ENCODE assay signal across 1 cellular context in the genomic region with DNA sequence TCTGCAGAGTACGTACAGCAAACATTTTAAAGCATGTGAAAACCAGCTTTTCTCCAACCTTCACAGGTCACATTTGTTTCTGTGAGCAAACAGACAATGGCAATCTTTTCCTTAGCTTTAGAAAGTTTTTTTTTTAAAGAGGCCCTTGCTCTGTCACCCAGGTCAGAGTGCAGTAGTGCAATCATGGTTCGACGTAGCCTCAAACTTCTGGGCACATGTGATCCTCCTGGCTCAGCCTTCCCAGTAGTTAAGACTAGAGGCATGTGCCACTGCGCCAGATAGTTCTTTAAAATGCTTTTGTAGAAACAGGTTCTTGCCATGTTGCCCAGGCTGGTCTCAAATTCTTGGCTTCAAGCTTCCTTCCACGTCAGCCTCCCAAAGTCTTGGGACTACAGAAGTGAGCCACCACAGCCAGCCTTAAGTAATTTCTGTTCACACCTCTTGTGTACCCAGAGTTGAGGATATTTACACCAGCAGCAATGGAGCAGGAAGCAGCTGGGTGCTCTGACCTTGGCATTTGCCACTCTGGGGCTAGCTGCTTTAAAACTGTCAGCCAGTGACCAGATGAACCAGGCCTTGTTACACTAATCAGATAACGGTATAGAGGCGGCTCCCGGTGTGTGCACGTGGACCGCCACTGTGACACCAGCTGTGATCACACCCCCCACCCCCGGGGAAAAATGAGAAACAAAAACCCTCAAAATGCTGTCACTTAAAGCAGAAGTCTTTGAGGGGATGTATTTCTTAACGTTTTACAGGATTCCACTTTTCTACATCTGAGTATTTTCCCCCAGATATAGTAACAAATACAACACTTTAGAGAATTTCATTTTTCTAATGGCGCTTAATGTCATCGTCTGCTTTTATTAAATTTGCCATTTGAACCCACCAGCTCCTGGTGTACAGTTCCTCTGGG.
A peak's percentile ranks its signal among the peaks of the same experiment; 100 is the strongest.
TF ChIP-seq lines count a peak whose summit lies in the region.

No MANE protein-coding gene starts in this region.

TF ChIP-seq in HepG2, 621 proteins besides CTCF, POLR2A, EP300 and RAD21 (continued from another document and continues in another):
- TF ChIP-seq, protein P1, sequence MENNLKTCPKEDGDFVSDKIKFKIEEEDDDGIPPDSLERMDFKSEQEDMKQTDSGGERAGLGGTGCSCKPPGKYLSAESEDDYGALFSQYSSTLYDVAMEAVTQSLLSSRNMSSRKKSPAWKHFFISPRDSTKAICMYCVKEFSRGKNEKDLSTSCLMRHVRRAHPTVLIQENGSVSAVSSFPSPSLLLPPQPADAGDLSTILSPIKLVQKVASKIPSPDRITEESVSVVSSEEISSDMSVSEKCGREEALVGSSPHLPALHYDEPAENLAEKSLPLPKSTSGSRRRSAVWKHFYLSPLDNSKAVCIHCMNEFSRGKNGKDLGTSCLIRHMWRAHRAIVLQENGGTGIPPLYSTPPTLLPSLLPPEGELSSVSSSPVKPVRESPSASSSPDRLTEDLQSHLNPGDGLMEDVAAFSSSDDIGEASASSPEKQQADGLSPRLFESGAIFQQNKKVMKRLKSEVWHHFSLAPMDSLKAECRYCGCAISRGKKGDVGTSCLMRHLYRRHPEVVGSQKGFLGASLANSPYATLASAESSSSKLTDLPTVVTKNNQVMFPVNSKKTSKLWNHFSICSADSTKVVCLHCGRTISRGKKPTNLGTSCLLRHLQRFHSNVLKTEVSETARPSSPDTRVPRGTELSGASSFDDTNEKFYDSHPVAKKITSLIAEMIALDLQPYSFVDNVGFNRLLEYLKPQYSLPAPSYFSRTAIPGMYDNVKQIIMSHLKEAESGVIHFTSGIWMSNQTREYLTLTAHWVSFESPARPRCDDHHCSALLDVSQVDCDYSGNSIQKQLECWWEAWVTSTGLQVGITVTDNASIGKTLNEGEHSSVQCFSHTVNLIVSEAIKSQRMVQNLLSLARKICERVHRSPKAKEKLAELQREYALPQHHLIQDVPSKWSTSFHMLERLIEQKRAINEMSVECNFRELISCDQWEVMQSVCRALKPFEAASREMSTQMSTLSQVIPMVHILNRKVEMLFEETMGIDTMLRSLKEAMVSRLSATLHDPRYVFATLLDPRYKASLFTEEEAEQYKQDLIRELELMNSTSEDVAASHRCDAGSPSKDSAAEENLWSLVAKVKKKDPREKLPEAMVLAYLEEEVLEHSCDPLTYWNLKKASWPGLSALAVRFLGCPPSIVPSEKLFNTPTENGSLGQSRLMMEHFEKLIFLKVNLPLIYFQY (CRISPR knock-in tag; IDR thresholded peaks at IDR 0.05; ENCODE audit: borderline replicate concordance): peak; percentile 39; the same call in 1 of the 2 replicates
- TF ChIP-seq PRMT3 (CRISPR knock-in tag; IDR thresholded peaks at IDR 0.05; ENCODE audit: borderline replicate concordance, low read depth): no peak
- 0 out of 2 replicates have a peak, but pooled peaks have one; percentile 33 for TF ChIP-seq ZFP90 (CRISPR knock-in tag; IDR thresholded peaks at IDR 0.05; ENCODE audit: borderline replicate concordance)
- TF ChIP-seq MATR3 (CRISPR knock-in tag; IDR thresholded peaks at IDR 0.05): no peak
- no peak for TF ChIP-seq MAZ (IDR thresholded peaks at IDR 0.05; ENCODE audit: borderline replicate concordance, low read depth, low read length)
- no peak for TF ChIP-seq MAZ (CRISPR knock-in tag; IDR thresholded peaks at IDR 0.05; ENCODE audit: low read depth)
- no peak for TF ChIP-seq SIN3B (IDR thresholded peaks at IDR 0.05; ENCODE audit: low read length)
- TF ChIP-seq KLF11 (CRISPR knock-in tag; IDR thresholded peaks at IDR 0.05): no peak
- TF ChIP-seq ZNF234 (CRISPR knock-in tag; conservative IDR thresholded peaks at IDR 0.05): no peak
- no peak for TF ChIP-seq MED13 (CRISPR knock-in tag; IDR thresholded peaks at IDR 0.05)
- no peak for TF ChIP-seq ZNF121 (CRISPR knock-in tag; IDR thresholded peaks at IDR 0.05)
- no peak for TF ChIP-seq TFE3 (CRISPR knock-in tag; IDR thresholded peaks at IDR 0.05)
- TF ChIP-seq ZNF138 (CRISPR knock-in tag; IDR thresholded peaks at IDR 0.05; ENCODE audit: low read depth): no peak
- no peak for TF ChIP-seq ATF1 (CRISPR knock-in tag; IDR thresholded peaks at IDR 0.05)
- TF ChIP-seq HMG20B (CRISPR knock-in tag; conservative IDR thresholded peaks at IDR 0.05): 0 out of 2 replicates have a peak, but pooled peaks have one; percentile 63
- TF ChIP-seq, protein P2, sequence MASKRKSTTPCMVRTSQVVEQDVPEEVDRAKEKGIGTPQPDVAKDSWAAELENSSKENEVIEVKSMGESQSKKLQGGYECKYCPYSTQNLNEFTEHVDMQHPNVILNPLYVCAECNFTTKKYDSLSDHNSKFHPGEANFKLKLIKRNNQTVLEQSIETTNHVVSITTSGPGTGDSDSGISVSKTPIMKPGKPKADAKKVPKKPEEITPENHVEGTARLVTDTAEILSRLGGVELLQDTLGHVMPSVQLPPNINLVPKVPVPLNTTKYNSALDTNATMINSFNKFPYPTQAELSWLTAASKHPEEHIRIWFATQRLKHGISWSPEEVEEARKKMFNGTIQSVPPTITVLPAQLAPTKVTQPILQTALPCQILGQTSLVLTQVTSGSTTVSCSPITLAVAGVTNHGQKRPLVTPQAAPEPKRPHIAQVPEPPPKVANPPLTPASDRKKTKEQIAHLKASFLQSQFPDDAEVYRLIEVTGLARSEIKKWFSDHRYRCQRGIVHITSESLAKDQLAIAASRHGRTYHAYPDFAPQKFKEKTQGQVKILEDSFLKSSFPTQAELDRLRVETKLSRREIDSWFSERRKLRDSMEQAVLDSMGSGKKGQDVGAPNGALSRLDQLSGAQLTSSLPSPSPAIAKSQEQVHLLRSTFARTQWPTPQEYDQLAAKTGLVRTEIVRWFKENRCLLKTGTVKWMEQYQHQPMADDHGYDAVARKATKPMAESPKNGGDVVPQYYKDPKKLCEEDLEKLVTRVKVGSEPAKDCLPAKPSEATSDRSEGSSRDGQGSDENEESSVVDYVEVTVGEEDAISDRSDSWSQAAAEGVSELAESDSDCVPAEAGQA (IDR thresholded peaks at IDR 0.05; ENCODE audit: low read depth): no peak
- TF ChIP-seq, protein P2 (CRISPR knock-in tag; IDR thresholded peaks at IDR 0.05; ENCODE audit: borderline replicate concordance): no peak
- TF ChIP-seq ZKSCAN5 (CRISPR knock-in tag; IDR thresholded peaks at IDR 0.05): no peak
- TF ChIP-seq PITX1 (CRISPR knock-in tag; IDR thresholded peaks at IDR 0.05): peak; percentile 68
- TF ChIP-seq, protein P3, sequence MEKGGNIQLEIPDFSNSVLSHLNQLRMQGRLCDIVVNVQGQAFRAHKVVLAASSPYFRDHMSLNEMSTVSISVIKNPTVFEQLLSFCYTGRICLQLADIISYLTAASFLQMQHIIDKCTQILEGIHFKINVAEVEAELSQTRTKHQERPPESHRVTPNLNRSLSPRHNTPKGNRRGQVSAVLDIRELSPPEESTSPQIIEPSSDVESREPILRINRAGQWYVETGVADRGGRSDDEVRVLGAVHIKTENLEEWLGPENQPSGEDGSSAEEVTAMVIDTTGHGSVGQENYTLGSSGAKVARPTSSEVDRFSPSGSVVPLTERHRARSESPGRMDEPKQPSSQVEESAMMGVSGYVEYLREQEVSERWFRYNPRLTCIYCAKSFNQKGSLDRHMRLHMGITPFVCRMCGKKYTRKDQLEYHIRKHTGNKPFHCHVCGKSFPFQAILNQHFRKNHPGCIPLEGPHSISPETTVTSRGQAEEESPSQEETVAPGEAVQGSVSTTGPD (CRISPR knock-in tag; IDR thresholded peaks at IDR 0.05): no peak
- no peak for TF ChIP-seq PHB2 (IDR thresholded peaks at IDR 0.05; ENCODE audit: partially characterized antibody)
- no peak for TF ChIP-seq ZNF614 (CRISPR knock-in tag; IDR thresholded peaks at IDR 0.05; ENCODE audit: borderline replicate concordance)
- TF ChIP-seq DNMT3B (CRISPR knock-in tag; conservative IDR thresholded peaks at IDR 0.05): no peak
- TF ChIP-seq FIP1L1 (IDR thresholded peaks at IDR 0.05; ENCODE audit: borderline replicate concordance, insufficient read depth, low read depth, low read length): no peak
- no peak for TF ChIP-seq NFE2L1 (CRISPR knock-in tag; IDR thresholded peaks at IDR 0.05; ENCODE audit: borderline replicate concordance)
- TF ChIP-seq ZMYM3 (CRISPR knock-in tag; IDR thresholded peaks at IDR 0.05): peak; percentile 83
- no peak for TF ChIP-seq SCMH1 (CRISPR knock-in tag; IDR thresholded peaks at IDR 0.05; ENCODE audit: borderline replicate concordance)
- TF ChIP-seq HMGA1 (CRISPR knock-in tag; conservative IDR thresholded peaks at IDR 0.05): no peak
- TF ChIP-seq ZBTB21 (CRISPR knock-in tag; IDR thresholded peaks at IDR 0.05): no peak
- no peak for TF ChIP-seq ZNF883 (CRISPR knock-in tag; IDR thresholded peaks at IDR 0.05; ENCODE audit: not compliant biosample characterization)
- TF ChIP-seq KAT7 (CRISPR knock-in tag; IDR thresholded peaks at IDR 0.05; ENCODE audit: borderline replicate concordance): no peak
- TF ChIP-seq MIXL1 (CRISPR knock-in tag; IDR thresholded peaks at IDR 0.05): peak; percentile 77; the same call in 1 of the 2 replicates
- TF ChIP-seq, protein P4, sequence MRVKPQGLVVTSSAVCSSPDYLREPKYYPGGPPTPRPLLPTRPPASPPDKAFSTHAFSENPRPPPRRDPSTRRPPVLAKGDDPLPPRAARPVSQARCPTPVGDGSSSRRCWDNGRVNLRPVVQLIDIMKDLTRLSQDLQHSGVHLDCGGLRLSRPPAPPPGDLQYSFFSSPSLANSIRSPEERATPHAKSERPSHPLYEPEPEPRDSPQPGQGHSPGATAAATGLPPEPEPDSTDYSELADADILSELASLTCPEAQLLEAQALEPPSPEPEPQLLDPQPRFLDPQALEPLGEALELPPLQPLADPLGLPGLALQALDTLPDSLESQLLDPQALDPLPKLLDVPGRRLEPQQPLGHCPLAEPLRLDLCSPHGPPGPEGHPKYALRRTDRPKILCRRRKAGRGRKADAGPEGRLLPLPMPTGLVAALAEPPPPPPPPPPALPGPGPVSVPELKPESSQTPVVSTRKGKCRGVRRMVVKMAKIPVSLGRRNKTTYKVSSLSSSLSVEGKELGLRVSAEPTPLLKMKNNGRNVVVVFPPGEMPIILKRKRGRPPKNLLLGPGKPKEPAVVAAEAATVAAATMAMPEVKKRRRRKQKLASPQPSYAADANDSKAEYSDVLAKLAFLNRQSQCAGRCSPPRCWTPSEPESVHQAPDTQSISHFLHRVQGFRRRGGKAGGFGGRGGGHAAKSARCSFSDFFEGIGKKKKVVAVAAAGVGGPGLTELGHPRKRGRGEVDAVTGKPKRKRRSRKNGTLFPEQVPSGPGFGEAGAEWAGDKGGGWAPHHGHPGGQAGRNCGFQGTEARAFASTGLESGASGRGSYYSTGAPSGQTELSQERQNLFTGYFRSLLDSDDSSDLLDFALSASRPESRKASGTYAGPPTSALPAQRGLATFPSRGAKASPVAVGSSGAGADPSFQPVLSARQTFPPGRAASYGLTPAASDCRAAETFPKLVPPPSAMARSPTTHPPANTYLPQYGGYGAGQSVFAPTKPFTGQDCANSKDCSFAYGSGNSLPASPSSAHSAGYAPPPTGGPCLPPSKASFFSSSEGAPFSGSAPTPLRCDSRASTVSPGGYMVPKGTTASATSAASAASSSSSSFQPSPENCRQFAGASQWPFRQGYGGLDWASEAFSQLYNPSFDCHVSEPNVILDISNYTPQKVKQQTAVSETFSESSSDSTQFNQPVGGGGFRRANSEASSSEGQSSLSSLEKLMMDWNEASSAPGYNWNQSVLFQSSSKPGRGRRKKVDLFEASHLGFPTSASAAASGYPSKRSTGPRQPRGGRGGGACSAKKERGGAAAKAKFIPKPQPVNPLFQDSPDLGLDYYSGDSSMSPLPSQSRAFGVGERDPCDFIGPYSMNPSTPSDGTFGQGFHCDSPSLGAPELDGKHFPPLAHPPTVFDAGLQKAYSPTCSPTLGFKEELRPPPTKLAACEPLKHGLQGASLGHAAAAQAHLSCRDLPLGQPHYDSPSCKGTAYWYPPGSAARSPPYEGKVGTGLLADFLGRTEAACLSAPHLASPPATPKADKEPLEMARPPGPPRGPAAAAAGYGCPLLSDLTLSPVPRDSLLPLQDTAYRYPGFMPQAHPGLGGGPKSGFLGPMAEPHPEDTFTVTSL (CRISPR knock-in tag; IDR thresholded peaks at IDR 0.05; ENCODE audit: borderline replicate concordance): peak; percentile 80; the same call in 1 of the 2 replicates
- TF ChIP-seq ZNF274 (CRISPR knock-in tag; IDR thresholded peaks at IDR 0.05): peak; percentile 56; the same call in 1 of the 2 replicates
- no peak for TF ChIP-seq ZNF17 (CRISPR knock-in tag; IDR thresholded peaks at IDR 0.05)
- TF ChIP-seq ZNF644 (CRISPR knock-in tag; IDR thresholded peaks at IDR 0.05; ENCODE audit: low read depth): peak; percentile 41; the same call in 1 of the 2 replicates
- 0 out of 2 replicates have a peak, but pooled peaks have one; percentile 48 for TF ChIP-seq ZNF557 (CRISPR knock-in tag; IDR thresholded peaks at IDR 0.05)
- TF ChIP-seq ZMYM4 (CRISPR knock-in tag; IDR thresholded peaks at IDR 0.05): no peak; the same call in 1 of the 2 replicates
- TF ChIP-seq, protein P5, sequence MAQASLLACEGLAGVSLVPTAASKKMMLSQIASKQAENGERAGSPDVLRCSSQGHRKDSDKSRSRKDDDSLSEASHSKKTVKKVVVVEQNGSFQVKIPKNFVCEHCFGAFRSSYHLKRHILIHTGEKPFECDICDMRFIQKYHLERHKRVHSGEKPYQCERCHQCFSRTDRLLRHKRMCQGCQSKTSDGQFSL (CRISPR knock-in tag; IDR thresholded peaks at IDR 0.05): no peak
- TF ChIP-seq ADNP (CRISPR knock-in tag; IDR thresholded peaks at IDR 0.05): no peak
